ENCODE assay signal across 8 cellular contexts in genomic region chr18:51029378-51029693, GRCh38. TPM values are rescaled to one million over a fixed set of nuclear protein-coding genes. Genes with fewer than 3 reads are reported as not detected.
DNase-seq lines count a peak whose midpoint lies in the region; ATAC-seq lines count a peak whose summit lies in the region.

No MANE protein-coding gene starts in this region.

- CTCF ChIA-PET in activated CD4-positive, alpha-beta memory T cell treated with anti-CD3 and anti-CD28 coated beads, Interleukin-2, amount 10 ng/mL, durations not matched to agents 7 days and 5 days (lab: Charles Lee) = interaction anchor here (1.0 to 3.2 kb wide), 5 partner anchors 22 to 151 kb away, joined by 3 to 12 read pairs (median 4); partner anchors contain the start of gene ME2

- ATAC-seq in stimulated activated naive B cell treated with anti-CD40 and anti-IgM and Interleukin-4, amounts not matched to agents 10 μg/mL and 1 μg/mL and 100 μg/mL, for 72 hours (replicated peaks) = peak in 1 of 2 donors; percentile 38

- H3K4me3 Mint-ChIP-seq in T-helper 2 cell treated with Interferon-gamma antibody and Interleukin-4, amounts not matched to agents 5 μg/mL and 100 μg/mL, for 36 hours = peak overlapping the region; percentile 96
- H3K4me3 Mint-ChIP-seq in activated CD4-positive, alpha-beta memory T cell treated with anti-CD3 and anti-CD28 coated beads, Interleukin-2, amount 10 ng/mL, durations not matched to agents 7 days and 5 days = peak overlapping the region; percentile 95
- peak overlapping the region; percentile 98 to 100 for H3K4me3 Mint-ChIP-seq in stimulated activated naive B cell treated with anti-CD40 and anti-IgM and Interleukin-4, amounts not matched to agents 10 μg/mL and 1 μg/mL and 100 μg/mL, for 72 hours

- H3K27ac Mint-ChIP-seq in T-helper 2 cell treated with Interferon-gamma antibody and Interleukin-4, amounts not matched to agents 5 μg/mL and 100 μg/mL, for 36 hours = peak overlapping the region; percentile 95
- peak overlapping the region; percentile 90 for H3K27ac Mint-ChIP-seq in activated CD4-positive, alpha-beta memory T cell treated with anti-CD3 and anti-CD28 coated beads, Interleukin-2, amount 10 ng/mL, durations not matched to agents 7 days and 5 days
- peak overlapping the region; percentile 99 for H3K27ac Mint-ChIP-seq in stimulated activated naive B cell treated with anti-CD40 and anti-IgM and Interleukin-4, amounts not matched to agents 10 μg/mL and 1 μg/mL and 100 μg/mL, for 72 hours

- DNase-seq in T-helper 2 cell treated with Interferon-gamma antibody and Interleukin-4, amounts not matched to agents 5 μg/mL and 100 μg/mL, for 36 hours (ENCODE audit: low spot score) = no peak
- no peak for DNase-seq in T-helper 2 cell
- no peak for DNase-seq in activated CD4-positive, alpha-beta memory T cell treated with anti-CD3 and anti-CD28 coated beads, Interleukin-2, amount 10 ng/mL, durations not matched to agents 7 days and 5 days
- DNase-seq in hepatic stellate cell (ENCODE audit: low spot score) = peak; percentile 31
- no peak for DNase-seq in stimulated activated naive B cell treated with anti-CD40 and anti-IgM and Interleukin-4, amounts not matched to agents 10 μg/mL and 1 μg/mL and 100 μg/mL, for 72 hours
- no peak for DNase-seq in activated CD8-positive, alpha-beta memory T cell treated with anti-CD3 and anti-CD28 coated beads, Interleukin-2, amount 50 U/mL, for 4 hours
- no peak for DNase-seq in foreskin melanocyte
- DNase-seq in stimulated activated CD4-positive, alpha-beta T cell treated with anti-CD3 and anti-CD28 coated beads, Interleukin-4, amount 100 ng/mL, for 1 hour = no peak

- no peaks in the 10 kb centered on the region for H3K27me3 Mint-ChIP-seq in T-helper 2 cell treated with Interferon-gamma antibody and Interleukin-4, amounts not matched to agents 5 μg/mL and 100 μg/mL, for 36 hours (ENCODE audit: low read depth)
- no peaks in the 10 kb centered on the region for H3K27me3 Mint-ChIP-seq in activated CD4-positive, alpha-beta memory T cell treated with anti-CD3 and anti-CD28 coated beads, Interleukin-2, amount 10 ng/mL, durations not matched to agents 7 days and 5 days
- H3K27me3 Mint-ChIP-seq in stimulated activated naive B cell treated with anti-CD40 and anti-IgM and Interleukin-4, amounts not matched to agents 10 μg/mL and 1 μg/mL and 100 μg/mL, for 72 hours = no peaks in the 10 kb centered on the region

- H3K36me3 Mint-ChIP-seq in T-helper 2 cell treated with Interferon-gamma antibody and Interleukin-4, amounts not matched to agents 5 μg/mL and 100 μg/mL, for 36 hours (ENCODE audit: low read depth) = peaks cover 24% of the 10 kb centered on the region
- H3K36me3 Mint-ChIP-seq in activated CD4-positive, alpha-beta memory T cell treated with anti-CD3 and anti-CD28 coated beads, Interleukin-2, amount 10 ng/mL, durations not matched to agents 7 days and 5 days (ENCODE audit: low read depth) = peaks cover 41% of the 10 kb centered on the region
- peaks cover 6 to 10% of the 10 kb centered on the region in 2 donors for H3K36me3 Mint-ChIP-seq in stimulated activated naive B cell treated with anti-CD40 and anti-IgM and Interleukin-4, amounts not matched to agents 10 μg/mL and 1 μg/mL and 100 μg/mL, for 72 hours

- no peaks in the 10 kb centered on the region for H3K9me3 Mint-ChIP-seq in T-helper 2 cell treated with Interferon-gamma antibody and Interleukin-4, amounts not matched to agents 5 μg/mL and 100 μg/mL, for 36 hours
- H3K9me3 Mint-ChIP-seq in activated CD4-positive, alpha-beta memory T cell treated with anti-CD3 and anti-CD28 coated beads, Interleukin-2, amount 10 ng/mL, durations not matched to agents 7 days and 5 days = no peaks in the 10 kb centered on the region
- no peaks in the 10 kb centered on the region for H3K9me3 Mint-ChIP-seq in stimulated activated naive B cell treated with anti-CD40 and anti-IgM and Interleukin-4, amounts not matched to agents 10 μg/mL and 1 μg/mL and 100 μg/mL, for 72 hours

- POLR2A ChIA-PET in activated CD4-positive, alpha-beta memory T cell treated with anti-CD3 and anti-CD28 coated beads, Interleukin-2, amount 10 ng/mL, durations not matched to agents 7 days and 5 days (lab: Charles Lee) = interaction anchor here (0.9 to 6.4 kb wide), 26 partner anchors 9 to 209 kb away, joined by 3 to 120 read pairs (median 6); partner anchors contain the start of genes ELAC1, ME2, MEX3C and MRO

- H3K4me1 Mint-ChIP-seq in T-helper 2 cell treated with Interferon-gamma antibody and Interleukin-4, amounts not matched to agents 5 μg/mL and 100 μg/mL, for 36 hours (ENCODE audit: low read depth) = peaks cover 41% of the 10 kb centered on the region
- peaks cover 60% of the 10 kb centered on the region for H3K4me1 Mint-ChIP-seq in activated CD4-positive, alpha-beta memory T cell treated with anti-CD3 and anti-CD28 coated beads, Interleukin-2, amount 10 ng/mL, durations not matched to agents 7 days and 5 days
- H3K4me1 Mint-ChIP-seq in stimulated activated naive B cell treated with anti-CD40 and anti-IgM and Interleukin-4, amounts not matched to agents 10 μg/mL and 1 μg/mL and 100 μg/mL, for 72 hours = peaks cover 24 to 48% of the 10 kb centered on the region in 2 donors

RNA-seq across cellular contexts. Expression of gene SMAD4, which starts 0.7 kb away (rescaled TPM):
- 10 to 100 TPM; 80.3 to 83.8 TPM for total RNA-seq in activated CD4-positive, alpha-beta memory T cell treated with anti-CD3 and anti-CD28 coated beads, Interleukin-2, amount 10 ng/mL, durations not matched to agents 7 days and 5 days
